In the genomic region with DNA sequence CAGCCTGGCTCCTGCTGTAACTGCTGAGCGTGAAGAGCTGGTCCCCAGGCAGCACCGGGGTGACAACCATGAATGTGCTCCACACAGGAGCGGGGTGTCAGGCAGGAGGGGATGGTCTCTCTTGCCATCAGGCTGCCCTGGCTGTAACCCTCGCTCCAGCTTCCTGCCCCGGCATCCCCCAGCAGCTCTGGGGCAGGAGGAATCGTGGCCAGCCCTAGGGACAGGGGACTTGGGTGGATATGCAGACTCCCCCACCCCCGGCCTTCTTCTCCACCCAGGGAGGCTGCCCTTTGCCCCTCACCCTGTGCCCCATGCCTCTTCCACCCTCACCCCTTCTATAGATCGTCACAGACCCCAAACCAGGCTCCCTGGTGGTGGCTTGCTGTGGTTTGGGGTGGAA, we compare ENCODE assay signal across 18 cellular contexts.
DNase-seq lines count a peak whose midpoint lies in the region; ATAC-seq, FAIRE-seq and TF ChIP-seq lines count a peak whose summit lies in the region.
"Had no signal": no experiment of that assay in that cellular context is flagged by ENCODE, and none has a peak within 500 bp of the region (broad histone marks: within the 10 kb centered on the region; RNA-seq: fewer than 3 reads in every experiment).

No MANE protein-coding gene starts in this region.

- H2AFZ ChIP-seq in SK-N-SH (ENCODE audit: low read depth) (no peak overlapping the region), HCT116 (ENCODE audit: low read depth, low read length, poor library complexity, severe bottlenecking) (no peak overlapping the region), H1 (ENCODE audit: low read length) (no peak overlapping the region)

- H2BK5ac ChIP-seq in H1 (ENCODE audit: low read depth, low read length), result peak overlapping the region; percentile 60

- no peak overlapping the region for H3K9ac ChIP-seq in SK-N-SH
- H3K9ac ChIP-seq in HCT116 (ENCODE audit: low read length), result no peak overlapping the region
- H3K9ac ChIP-seq in H1 (replicated peaks in 1 of 4; ENCODE audit: extremely low read depth in 1 of 4, low read depth in 3 of 4, low read length in 3 of 4), result no peak overlapping the region

- no peak overlapping the region for H3K56ac ChIP-seq in H1 (replicated peaks; ENCODE audit: insufficient read length, low read depth, low read length)

- intact Hi-C loops in HCT116 (cut with micrococcal nuclease) (loop anchor here (2.0 to 10.0 kb wide), 4 partner anchors 217 to 425 kb away; no protein-coding TSS in a partner anchor), MCF 10A (cut with micrococcal nuclease) (loop anchor here (2.0 to 10.0 kb wide), 3 partner anchors 69 to 395 kb away; a partner anchor contains a TSS)

- peaks cover 3% of the 10 kb centered on the region for H3F3A ChIP-seq in SK-N-SH (replicated peaks; ENCODE audit: insufficient read depth)

- no peak for TF ChIP-seq CTCF in SK-N-SH (IDR thresholded peaks at IDR 0.05)
- TF ChIP-seq CTCF in HCT116 (IDR thresholded peaks at IDR 0.05 in 2 of 3, conservative IDR thresholded peaks at IDR 0.05 in 1 of 3; ENCODE audit: borderline replicate concordance in 1 of 3, insufficient read depth in 1 of 3, low read depth in 2 of 3, low read length in 2 of 3), result no peak
- no peak for TF ChIP-seq CTCF in H1 (IDR thresholded peaks at IDR 0.05; ENCODE audit: control extremely low read depth in 1 of 3, insufficient read depth in 1 of 3, low read depth in 1 of 3, low read length in 3 of 3)
- TF ChIP-seq CTCF in progenitor cell of endocrine pancreas (IDR thresholded peaks at IDR 0.05; ENCODE audit: unreplicated experiment), result no peak
- TF ChIP-seq CTCF in MCF 10A (IDR thresholded peaks at IDR 0.05; ENCODE audit: unreplicated experiment), result no peak

- no peak overlapping the region for H3K27ac ChIP-seq in SK-N-SH (ENCODE audit: low read depth in 2 of 2, low read length in 1 of 2)
- H3K27ac ChIP-seq in HCT116 (ENCODE audit: low read depth, low read length), result no peak overlapping the region; the same call in 1 of the 2 replicates
- no peak overlapping the region for H3K27ac ChIP-seq in H1 (ENCODE audit: low read depth, low read length)
- H3K27ac ChIP-seq: pancreas had no signal

- RAD21 ChIA-PET in HCT116 (lab: Charles Lee; ENCODE audit: low non-redundant PET in 1 of 2, low total read pairs in 2 of 2, uncharacterized antibody in 2 of 2, unreplicated experiment in 2 of 2), result no interaction called here

- peak overlapping the region; percentile 98 for H2AK5ac ChIP-seq in H1 (ENCODE audit: low read depth, low read length)

- no peaks in the 10 kb centered on the region for H3K9me2 ChIP-seq in SK-N-SH
- H3K9me2 ChIP-seq in HCT116 (ENCODE audit: insufficient read depth), result no peaks in the 10 kb centered on the region

- no peak overlapping the region for H2BK120ac ChIP-seq in H1 (replicated peaks; ENCODE audit: low read depth, low read length)

- no peak overlapping the region for H4K5ac ChIP-seq in H1 (ENCODE audit: insufficient read length, low read depth, low read length)

- no peak overlapping the region for H3K23ac ChIP-seq in H1 (ENCODE audit: insufficient read length)

- BruUV-seq in HCT116 (replicated peaks; lab: Mats Ljungman, UMichigan) (no TSS peak), MCF 10A (replicated peaks; lab: Mats Ljungman, UMichigan) (no TSS peak)

- no peak for TF ChIP-seq RAD21 in SK-N-SH (IDR thresholded peaks at IDR 0.05; ENCODE audit: low read length)
- no peak for TF ChIP-seq RAD21 in HCT116 (IDR thresholded peaks at IDR 0.05; ENCODE audit: low read depth)
- TF ChIP-seq RAD21 in H1 (IDR thresholded peaks at IDR 0.05 in 1 of 2, conservative IDR thresholded peaks at IDR 0.05 in 1 of 2; ENCODE audit: low read depth in 2 of 2, low read length in 2 of 2), result no peak

- H4K20me1 ChIP-seq in SK-N-SH (ENCODE audit: insufficient read depth) (no peaks in the 10 kb centered on the region), HCT116 (ENCODE audit: insufficient read depth) (no peaks in the 10 kb centered on the region), H1 (replicated peaks in 1 of 2; ENCODE audit: control insufficient read depth in 1 of 2, insufficient read depth in 2 of 2, low read length in 2 of 2) (peaks cover 0 to 5% of the 10 kb centered on the region in 2 experiments)

- H3K27me3 Mint-ChIP-seq in progenitor cell of endocrine pancreas (no peaks in the 10 kb centered on the region), MCF 10A (ENCODE audit: insufficient read depth, unreplicated experiment) (no peaks in the 10 kb centered on the region)

- no peak overlapping the region for H3K14ac ChIP-seq in H1 (ENCODE audit: insufficient read length)

- peaks cover 6% of the 10 kb centered on the region for H3K23me2 ChIP-seq in H1 (ENCODE audit: low read depth, low read length)

- H3K36me3 Mint-ChIP-seq in progenitor cell of endocrine pancreas (ENCODE audit: insufficient read depth) (no peaks in the 10 kb centered on the region), MCF 10A (ENCODE audit: insufficient read depth, unreplicated experiment) (no peaks in the 10 kb centered on the region)

- no peak for FAIRE-seq in H1 (lab: Jason Lieb, UNC)
- FAIRE-seq: pancreas had no signal

- no peak overlapping the region for H3K4me3 Mint-ChIP-seq in progenitor cell of endocrine pancreas (ENCODE audit: low read depth)
- H3K4me3 Mint-ChIP-seq in MCF 10A (ENCODE audit: unreplicated experiment), result no peak overlapping the region

- H3K4me2 ChIP-seq in SK-N-SH, result no peak overlapping the region
- H3K4me2 ChIP-seq in HCT116 (ENCODE audit: low read length), result peak overlapping the region; percentile 72; the same call in 1 of the 2 replicates
- no peak overlapping the region for H3K4me2 ChIP-seq in H1 (ENCODE audit: insufficient read depth in 1 of 2, low read depth in 2 of 2, low read length in 2 of 2)

- peak overlapping the region; percentile 80; the same call in 1 of the 2 replicates for H4K8ac ChIP-seq in H1 (ENCODE audit: extremely low read depth, insufficient read depth, low read length)

- H3K9me3 ChIP-seq in SK-N-SH (no peaks in the 10 kb centered on the region), HCT116 (ENCODE audit: control insufficient read depth in 1 of 2, insufficient read depth in 1 of 2, low read depth in 1 of 2, low read length in 2 of 2) (no peaks in the 10 kb centered on the region), H1 (ENCODE audit: insufficient read depth in 2 of 2, low read depth in 1 of 2, low read length in 1 of 2) (no peaks in the 10 kb centered on the region)
- H3K9me3 ChIP-seq: HAP-1, pancreas had no signal

- H3K27ac Mint-ChIP-seq in progenitor cell of endocrine pancreas (peak overlapping the region; percentile 89), MCF 10A (ENCODE audit: low read depth, unreplicated experiment) (no peak overlapping the region)

- H3K79me1 ChIP-seq in H1 (ENCODE audit: low read depth, low read length), result peaks cover 4% of the 10 kb centered on the region; the same call in 1 of the 2 replicates

- DNase-seq in SK-N-SH (peak; percentile 29), HCT116 (ENCODE audit: low read depth, low spot score) (no peak), H1 (ENCODE audit: low read depth in 1 of 2, low spot score in 2 of 2) (peak in 1 of 2 experiments; percentile 44), progenitor cell of endocrine pancreas (ENCODE audit: low spot score, unreplicated experiment) (no peak), occipital lobe (lab: John Stamatoyannopoulos, UW) (no peak), MCF 10A (ENCODE audit: unreplicated experiment) (no peak)
- DNase-seq: activated gamma-delta T cell, anterior cingulate cortex, C1 segment of cervical spinal cord, cerebellar nuclear complex, DMS53, NCI-H1436 treated with DMSO at 0.1 percent for 48 hours, NCI-H2227 treated with DMSO at 0.1 percent for 48 hours had no signal

- peak overlapping the region; percentile 99 for H3K4ac ChIP-seq in H1 (replicated peaks; ENCODE audit: insufficient read length, low read depth, low read length)

- H3K36me3 ChIP-seq in SK-N-SH (replicated peaks in 1 of 2; ENCODE audit: control insufficient read depth in 1 of 2, insufficient read depth in 2 of 2, low read length in 1 of 2), result no peaks in the 10 kb centered on the region
- H3K36me3 ChIP-seq in HCT116 (ENCODE audit: control insufficient read depth in 1 of 2, insufficient read depth in 2 of 2, low read length in 2 of 2), result no peaks in the 10 kb centered on the region
- no peaks in the 10 kb centered on the region; a peak in 1 of 8 replicates for H3K36me3 ChIP-seq in H1 (ENCODE audit: control insufficient read depth in 2 of 4, insufficient read depth in 4 of 4, low read length in 3 of 4)
- H3K36me3 ChIP-seq: HAP-1, pancreas had no signal

- H3K4me1 Mint-ChIP-seq in progenitor cell of endocrine pancreas (ENCODE audit: low read depth) (peaks cover 11% of the 10 kb centered on the region), MCF 10A (ENCODE audit: insufficient read depth, unreplicated experiment) (peaks cover 19% of the 10 kb centered on the region)

- H3K4me3 ChIP-seq in SK-N-SH (ENCODE audit: low read depth in 2 of 2, low read length in 1 of 2) (no peak overlapping the region), HCT116 (replicated peaks in 1 of 2; ENCODE audit: low read depth in 1 of 2, low read length in 2 of 2) (no peak overlapping the region), H1 (ENCODE audit: extremely low read depth in 1 of 4, insufficient read depth in 2 of 4, low read depth in 3 of 4, low read length in 4 of 4) (no peak overlapping the region)
- H3K4me3 ChIP-seq: HAP-1 had no signal

- no peak for ATAC-seq in SK-N-SH treated with all-trans-retinoic acid at 6 μM for 48 hours
- no peak for ATAC-seq in HCT116
- ATAC-seq in GM19351 (IDR thresholded peaks at IDR 0.05; ENCODE audit: unreplicated experiment), result no peak
- ATAC-seq: left cardiac atrium, pancreas had no signal

- peak overlapping the region; percentile 56; the same call in 1 of the 2 replicates for H2BK12ac ChIP-seq in H1 (ENCODE audit: low read depth, low read length)

- peak overlapping the region; percentile 95; the same call in 1 of the 2 replicates for H2BK15ac ChIP-seq in H1 (ENCODE audit: low read length)

- H3K18ac ChIP-seq in H1 (ENCODE audit: extremely low read depth, low read length), result peak overlapping the region; percentile 9; the same call in 1 of the 2 replicates

- TF ChIP-seq POLR2A in HCT116 (IDR thresholded peaks at IDR 0.05; ENCODE audit: borderline replicate concordance, extremely low read depth, insufficient read depth, insufficient read length) (no peak), H1 (IDR thresholded peaks at IDR 0.05; ENCODE audit: control extremely low read depth in 1 of 2, low read depth in 2 of 2, low read length in 2 of 2) (no peak)

- POLR2A ChIA-PET in SK-N-SH (lab: Yijun Ruan, JAX), result no interaction called here
- POLR2A ChIA-PET in HCT116 (lab: Charles Lee), result no interaction called here
- POLR2A ChIA-PET in H1 (lab: Charles Lee; ENCODE audit: partially characterized antibody), result interaction anchor here (0.6 kb wide), 1 partner anchor 51 kb away, joined by 6 read pairs; no protein-coding TSS in a partner anchor
- POLR2A ChIA-PET in MCF 10A (lab: Yijun Ruan, JAX), result interaction anchor here (1.1 to 2.2 kb wide), 3 partner anchors 19 to 65 kb away, joined by 3 to 8 read pairs (median 4); no protein-coding TSS in a partner anchor

- H3K79me2 ChIP-seq in SK-N-SH (ENCODE audit: insufficient read depth) (no peaks in the 10 kb centered on the region), HCT116 (ENCODE audit: insufficient read depth, low read length) (no peaks in the 10 kb centered on the region), H1 (ENCODE audit: control insufficient read depth in 1 of 2, insufficient read depth in 2 of 2, low read length in 2 of 2) (no peaks in the 10 kb centered on the region)

- H3K9me3 Mint-ChIP-seq in progenitor cell of endocrine pancreas (ENCODE audit: low read depth) (no peaks in the 10 kb centered on the region), MCF 10A (ENCODE audit: unreplicated experiment) (no peaks in the 10 kb centered on the region)

- 86% methylated on average over 5 of the region's 8 CpGs for WGBS in SK-N-SH (ENCODE audit: low lambda C conversion rate)
- 92% methylated on average over 7 of the region's 8 CpGs; no CpG with 5 or more reads in 1 of the 2 experiments for WGBS in H1 (ENCODE audit: extremely low coverage in 1 of 2, insufficient coverage in 1 of 2, insufficient read length in 1 of 2, insufficient replicate concordance in 2 of 2, low coverage in 1 of 2, low lambda C conversion rate in 2 of 2, missing lambda C conversion rate in 1 of 2), 2 experiments

- H3K27me3 ChIP-seq in SK-N-SH (ENCODE audit: insufficient read depth), result no peaks in the 10 kb centered on the region
- H3K27me3 ChIP-seq in HCT116 (ENCODE audit: insufficient read depth, low read length), result no peaks in the 10 kb centered on the region
- H3K27me3 ChIP-seq in H1 (replicated peaks in 1 of 4; ENCODE audit: control insufficient read depth in 3 of 4, extremely low read depth in 1 of 4, insufficient read depth in 3 of 4, low read length in 3 of 4), result no peaks in the 10 kb centered on the region; a peak in 1 of 7 replicates
- H3K27me3 ChIP-seq: pancreas had no signal

- TF ChIP-seq EP300 in SK-N-SH (IDR thresholded peaks at IDR 0.05; ENCODE audit: borderline replicate concordance in 1 of 2, low read depth in 1 of 2, low read length in 1 of 2), result no peak
- no peak for TF ChIP-seq EP300 in H1 (IDR thresholded peaks at IDR 0.05; ENCODE audit: borderline replicate concordance in 1 of 2, low read depth in 2 of 2, low read length in 2 of 2)

- peak overlapping the region; percentile 24; the same call in 1 of the 2 replicates for H2BK20ac ChIP-seq in H1 (ENCODE audit: low read length)

- CTCF ChIA-PET in SK-N-SH (lab: Yijun Ruan, JAX) (interaction anchor here (1.3 to 1.9 kb wide), 2 partner anchors 11 to 219 kb away, joined by 5 to 6 read pairs; no protein-coding TSS in a partner anchor), HCT116 (lab: Charles Lee) (no interaction called here), H1 (lab: Charles Lee; ENCODE audit: partially characterized antibody) (interaction anchor here (0.9 to 12.2 kb wide), 6 partner anchors 10 to 155 kb away, joined by 3 to 111 read pairs (median 6); no protein-coding TSS in a partner anchor), MCF 10A (lab: Yijun Ruan, JAX) (interaction anchor here (0.5 to 1.2 kb wide), 2 partner anchors 346 to 437 kb away, joined by 3 read pairs; no protein-coding TSS in a partner anchor)

- H4K91ac ChIP-seq in H1 (replicated peaks; ENCODE audit: insufficient read length, low read length), result no peak overlapping the region

- peaks cover 11% of the 10 kb centered on the region in 2 experiments; a peak in 3 of 4 replicates for H3K4me1 ChIP-seq in SK-N-SH (ENCODE audit: control insufficient read depth in 1 of 2, insufficient read depth in 2 of 2, low read depth in 1 of 2, low read length in 1 of 2)
- peaks cover 37 to 47% of the 10 kb centered on the region in 2 experiments for H3K4me1 ChIP-seq in HCT116 (ENCODE audit: control insufficient read depth in 1 of 2, insufficient read depth in 2 of 2, low read length in 2 of 2)
- H3K4me1 ChIP-seq in H1 (replicated peaks in 1 of 4; ENCODE audit: control insufficient read depth in 3 of 4, insufficient read depth in 4 of 4, low read length in 3 of 4), result peaks cover 0 to 17% (median 14%) of the 10 kb centered on the region in 4 experiments; a peak in 6 of 7 replicates
- H3K4me1 ChIP-seq: HAP-1, pancreas had no signal

Comparison
In these comparisons a context has a peak if more than half of its experiments do, and no peak if none do; other contexts are left out.
1. POLR2A ChIA-PET loops: an anchor here in H1 (0.6 kb wide) and MCF 10A (1.1 to 2.2 kb wide); none called in SK-N-SH and HCT116.